In the genomic region with DNA sequence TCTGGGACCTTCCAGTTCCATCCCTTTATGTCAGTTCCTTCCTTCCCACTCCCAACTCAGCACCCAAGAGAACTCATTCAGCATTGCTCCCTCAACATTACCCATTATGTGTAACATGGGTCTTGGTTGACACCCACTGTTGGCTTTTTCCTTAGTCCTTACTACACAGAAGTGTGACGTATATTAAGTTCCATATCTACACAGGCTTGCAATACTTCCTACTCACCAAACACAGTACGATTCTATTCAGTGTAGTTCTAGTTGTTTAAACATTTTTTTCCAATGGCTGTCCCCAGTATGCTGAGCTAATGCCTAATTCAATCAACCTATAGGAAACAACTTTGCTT, we compare ENCODE assay signal across 8 cellular contexts. TPM values are rescaled to one million over a fixed set of nuclear protein-coding genes. Genes with fewer than 3 reads are reported as not detected.
DNase-seq lines count a peak whose midpoint lies in the region; ATAC-seq and TF ChIP-seq lines count a peak whose summit lies in the region.

No MANE protein-coding gene starts in this region.

- POLR2A ChIA-PET in Panc1 (lab: Charles Lee), result no interaction called here

- peaks cover 0 to 15% (median 0%) of the 10 kb centered on the region in 11 experiments; a peak in 2 of 22 replicates for H4K20me1 ChIP-seq in BLaER1 treated with 17β-estradiol and CSF1 and Interleukin-3, amounts not matched to agents 10 nM and 100 nM

- H3K9ac ChIP-seq in BLaER1 treated with 17β-estradiol and CSF1 and Interleukin-3, amounts not matched to agents 10 nM and 100 nM, result peak overlapping the region in 6 of 11 experiments; percentile 10 to 40 (median 18); a peak in 5 of 22 replicates

- H3K4me3 ChIP-seq in BLaER1 treated with 17β-estradiol and CSF1 and Interleukin-3, amounts not matched to agents 10 nM and 100 nM, result peak overlapping the region in 1 of 10 experiments; percentile 13; a peak in 1 of 20 replicates
- H3K4me3 ChIP-seq in Panc1 (ENCODE audit: low read depth in 2 of 2, low read length in 2 of 2), result no peak overlapping the region
- peak overlapping the region in 1 of 10 donors; percentile 3 for H3K4me3 ChIP-seq in heart right ventricle
- no peak overlapping the region for H3K4me3 ChIP-seq in tibial nerve

- peak; percentile 10 for ATAC-seq in GM21723 (IDR thresholded peaks at IDR 0.05; ENCODE audit: unreplicated experiment)
- ATAC-seq in Panc1, result no peak
- peak in 6 of 8 donors; percentile 12 to 61 (median 43) for ATAC-seq in heart right ventricle

- intact Hi-C loops in Panc1 (cut with micrococcal nuclease; ENCODE audit: unreplicated experiment) (no loop called here), heart right ventricle (cut with DNase I) (loop anchor here in 2 of 10 donors (5.0 to 10.0 kb wide), 2 partner anchors 40 to 52 kb away; partner anchors contain the start of gene ARHGAP18 (in 1 of the 2))

- no peak for TF ChIP-seq CTCF in Panc1 (IDR thresholded peaks at IDR 0.05)
- TF ChIP-seq CTCF in heart right ventricle (IDR thresholded peaks at IDR 0.05), result no peak
- no peak for TF ChIP-seq CTCF in tibial nerve (IDR thresholded peaks at IDR 0.05)

- no peak for TF ChIP-seq POLR2A in tibial nerve (IDR thresholded peaks at IDR 0.05)

- peak overlapping the region; percentile 6 to 81 (median 51); a peak in 20 of 22 replicates for H3K27ac ChIP-seq in BLaER1 treated with 17β-estradiol and CSF1 and Interleukin-3, amounts not matched to agents 10 nM and 100 nM
- H3K27ac ChIP-seq in Panc1 (ENCODE audit: low read length) (peak overlapping the region; percentile 49), heart right ventricle (peak overlapping the region in 9 of 10 donors; percentile 19 to 88 (median 63)), tibial nerve (peak overlapping the region in 3 of 4 donors; percentile 59 to 70 (median 67))

- CTCF ChIA-PET in Panc1 (lab: Charles Lee), result no interaction called here

- peaks cover 10 to 93% (median 32%) of the 10 kb centered on the region in 10 experiments; a peak in 17 of 20 replicates for H3K4me1 ChIP-seq in BLaER1 treated with 17β-estradiol and CSF1 and Interleukin-3, amounts not matched to agents 10 nM and 100 nM
- peaks cover 19% of the 10 kb centered on the region for H3K4me1 ChIP-seq in Panc1 (ENCODE audit: control insufficient read depth, insufficient read depth, low read length)
- H3K4me1 ChIP-seq in heart right ventricle, result peaks cover 7 to 48% (median 30%) of the 10 kb centered on the region in 9 donors
- peaks cover 0 to 36% (median 15%) of the 10 kb centered on the region in 4 donors for H3K4me1 ChIP-seq in tibial nerve

- peak overlapping the region in 10 of 11 experiments; percentile 21 to 84 (median 42); a peak in 19 of 22 replicates for H3K4me2 ChIP-seq in BLaER1 treated with 17β-estradiol and CSF1 and Interleukin-3, amounts not matched to agents 10 nM and 100 nM

- TF ChIP-seq EP300 in tibial nerve (IDR thresholded peaks at IDR 0.05), result no peak

- peaks cover 0 to 41% (median 0%) of the 10 kb centered on the region in 11 experiments; a peak in 7 of 22 replicates for H3K36me3 ChIP-seq in BLaER1 treated with 17β-estradiol and CSF1 and Interleukin-3, amounts not matched to agents 10 nM and 100 nM
- H3K36me3 ChIP-seq in Panc1 (ENCODE audit: control insufficient read depth, insufficient read depth, low read length) (no peaks in the 10 kb centered on the region), heart right ventricle (no peaks in the 10 kb centered on the region), tibial nerve (no peaks in the 10 kb centered on the region)

- 81 to 85% methylated on average over 2 of the region's 2 CpGs for whole genome bisulfite sequencing in heart right ventricle, 2 donors
- WGBS in tibial nerve, 2 donors, result 65 to 80% methylated on average over 2 of the region's 2 CpGs

- BruUV-seq in Panc1 (replicated peaks; lab: Mats Ljungman, UMichigan), result no TSS peak

- DNase-seq in Panc1 (ENCODE audit: low read depth, low spot score) (no peak), heart right ventricle (no peak), tibial nerve (ENCODE audit: low spot score in 2 of 2) (no peak), retina (no peak), middle frontal gyrus (ENCODE audit: extremely low spot score, low spot score) (no peak), NCI-H2227 treated with DMSO at 0.1 percent for 48 hours (lab: John Stamatoyannopoulos, UW) (no peak)

- H3K9me3 ChIP-seq in BLaER1 treated with 17β-estradiol and CSF1 and Interleukin-3, amounts not matched to agents 10 nM and 100 nM (replicated peaks in 1 of 11), result peaks cover 0 to 23% (median 0%) of the 10 kb centered on the region in 11 experiments; a peak in 3 of 22 replicates
- H3K9me3 ChIP-seq in Panc1 (ENCODE audit: control insufficient read depth, insufficient read depth, low read depth, low read length) (no peaks in the 10 kb centered on the region), heart right ventricle (no peaks in the 10 kb centered on the region), tibial nerve (no peaks in the 10 kb centered on the region)

- H3K27me3 ChIP-seq in BLaER1 treated with 17β-estradiol and CSF1 and Interleukin-3, amounts not matched to agents 10 nM and 100 nM, result no peaks in the 10 kb centered on the region
- H3K27me3 ChIP-seq in Panc1 (ENCODE audit: control insufficient read depth, insufficient read depth, low read length) (no peaks in the 10 kb centered on the region), heart right ventricle (no peaks in the 10 kb centered on the region), tibial nerve (no peaks in the 10 kb centered on the region)

- in situ Hi-C loops in Panc1 (cut with HindIII; ENCODE audit: low pct_unique_long_range_greater_than_20kb, low sequenced_read_pairs), result no loop called here

RNA-seq across cellular contexts. Expression of gene ARHGAP18, which starts 37.7 kb away (rescaled TPM):
- total RNA-seq in Panc1 (2021; ENCODE audit: unreplicated experiment) (11.6 TPM), heart right ventricle (10 to 100 TPM in 1 of 10 donors, 1 to 10 TPM in 9; 3.4 to 15.4 (median 4.2) TPM), tibial nerve (10 to 100 TPM in 3 of 4 donors, 1 to 10 TPM in 1; 9.6 to 16.8 (median 13.9) TPM)
- polyA plus RNA-seq in Panc1 (2012; ENCODE audit: insufficient read length), result 1.6 TPM
- 1 to 10 TPM; 2.2 to 3.8 TPM for polyA plus RNA-seq in heart right ventricle
